Comparison of ENCODE assay signal across 9 cellular contexts in the genomic region with DNA sequence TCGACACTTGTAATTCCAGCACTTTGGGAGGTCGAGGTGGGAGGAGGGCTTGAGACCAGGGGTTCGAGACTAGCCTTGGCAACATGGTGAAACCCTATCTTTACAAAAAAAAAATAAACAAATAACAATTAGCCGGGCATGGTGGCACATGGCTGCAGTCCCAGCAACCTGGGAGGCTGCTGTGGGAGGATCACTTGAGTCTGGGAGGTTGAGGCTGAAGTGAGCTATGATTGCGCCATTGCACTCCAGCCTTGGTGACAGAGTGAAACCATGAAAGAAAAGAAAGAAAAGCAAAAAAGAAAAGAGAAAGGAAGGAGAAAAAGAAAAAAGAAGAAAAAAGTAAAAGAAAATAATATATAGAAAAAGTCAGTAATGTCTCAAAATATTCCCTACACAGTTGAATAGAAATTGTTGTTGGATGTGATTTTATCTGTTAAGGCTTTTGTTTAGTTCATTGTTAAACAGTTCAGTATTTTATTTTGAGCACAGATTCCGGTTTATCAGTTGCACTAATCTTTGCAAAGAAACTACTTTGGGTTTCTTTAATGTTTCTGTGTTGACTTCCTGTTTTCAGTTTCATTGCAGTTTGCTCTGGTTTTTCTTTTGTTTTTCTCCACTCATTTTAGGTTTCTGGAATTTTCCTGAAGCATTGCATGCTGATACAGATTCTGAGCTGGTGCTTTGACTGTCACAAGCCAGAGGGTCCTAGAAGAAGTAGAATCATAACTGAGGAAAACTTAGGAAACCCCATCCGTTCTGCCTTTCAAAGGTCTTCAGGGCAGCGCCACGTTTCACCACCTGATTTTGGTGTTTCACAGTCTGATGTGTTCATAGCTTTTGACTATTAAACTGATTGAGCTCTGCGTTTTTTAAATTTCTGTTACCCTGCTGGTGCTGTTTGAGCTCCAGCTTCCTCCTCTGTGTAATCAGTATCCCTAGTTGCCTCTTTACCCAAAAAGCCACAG.
DNase-seq lines count a peak whose midpoint lies in the region; ATAC-seq and TF ChIP-seq lines count a peak whose summit lies in the region.
"Had no signal": no experiment of that assay in that cellular context is flagged by ENCODE, and none has a peak within 500 bp of the region (broad histone marks: within the 10 kb centered on the region; RNA-seq: fewer than 3 reads in every experiment).

No MANE protein-coding gene starts in this region.

- H3K4me3 ChIP-seq in upper lobe of right lung = no peak overlapping the region

- no peak overlapping the region for H3K27ac ChIP-seq in upper lobe of right lung

- POLR2A ChIA-PET in activated CD4-positive, alpha-beta memory T cell treated with anti-CD3 and anti-CD28 coated beads, Interleukin-2, amount 10 ng/mL, durations not matched to agents 7 days and 5 days (lab: Charles Lee) = interaction anchor here (0.7 to 2.8 kb wide), 6 partner anchors 8 to 111 kb away, joined by 3 to 15 read pairs (median 3); no protein-coding TSS in a partner anchor

- H3K36me3 Mint-ChIP-seq in activated CD4-positive, alpha-beta T cell treated with anti-CD3 and anti-CD28 coated beads, Interleukin-2, amount 10 ng/mL, durations not matched to agents 24 days and 14 days (ENCODE audit: low read depth) = peaks cover 36% of the 10 kb centered on the region
- peaks cover 42% of the 10 kb centered on the region for H3K36me3 Mint-ChIP-seq in activated CD4-positive, alpha-beta memory T cell treated with anti-CD3 and anti-CD28 coated beads, Interleukin-2, amount 10 ng/mL, durations not matched to agents 7 days and 5 days (ENCODE audit: low read depth)
- H3K36me3 Mint-ChIP-seq in stimulated activated memory B cell treated with anti-CD40 and anti-IgM and Interleukin-4, amounts not matched to agents 10 μg/mL and 1 μg/mL and 100 μg/mL, for 72 hours = no peaks in the 10 kb centered on the region

- ATAC-seq in HG02938 (IDR thresholded peaks at IDR 0.05; ENCODE audit: unreplicated experiment) = peak; percentile 84
- ATAC-seq in stimulated activated memory B cell treated with anti-CD40 and anti-IgM and Interleukin-4, amounts not matched to agents 10 μg/mL and 1 μg/mL and 100 μg/mL, for 72 hours = no peak
- ATAC-seq in upper lobe of right lung = no peak

- CTCF ChIA-PET in activated CD4-positive, alpha-beta memory T cell treated with anti-CD3 and anti-CD28 coated beads, Interleukin-2, amount 10 ng/mL, durations not matched to agents 7 days and 5 days (lab: Charles Lee) = interaction anchor here (1.0 kb wide), 1 partner anchor 20 kb away, joined by 3 read pairs; no protein-coding TSS in a partner anchor

- TF ChIP-seq CTCF in upper lobe of right lung (IDR thresholded peaks at IDR 0.05) = no peak

- no peaks in the 10 kb centered on the region for H3K36me3 ChIP-seq in upper lobe of right lung

- H3K9me3 ChIP-seq in upper lobe of right lung = no peaks in the 10 kb centered on the region

- intact Hi-C loops in activated CD4-positive, alpha-beta T cell treated with anti-CD3 and anti-CD28 coated beads, Interleukin-2, amount 10 ng/mL, durations not matched to agents 24 days and 14 days (cut with micrococcal nuclease) = loop anchor here (1.0 kb wide), 2 partner anchors 17 to 36 kb away; no protein-coding TSS in a partner anchor
- intact Hi-C loops in upper lobe of right lung (cut with DNase I) = no loop called here

- peak overlapping the region; percentile 90 for H3K27ac Mint-ChIP-seq in activated CD4-positive, alpha-beta T cell treated with anti-CD3 and anti-CD28 coated beads, Interleukin-2, amount 10 ng/mL, durations not matched to agents 24 days and 14 days
- H3K27ac Mint-ChIP-seq in activated CD4-positive, alpha-beta memory T cell treated with anti-CD3 and anti-CD28 coated beads, Interleukin-2, amount 10 ng/mL, durations not matched to agents 7 days and 5 days = peak overlapping the region; percentile 94
- peak overlapping the region; percentile 89 for H3K27ac Mint-ChIP-seq in stimulated activated memory B cell treated with anti-CD40 and anti-IgM and Interleukin-4, amounts not matched to agents 10 μg/mL and 1 μg/mL and 100 μg/mL, for 72 hours

- no peaks in the 10 kb centered on the region for H3K27me3 Mint-ChIP-seq in activated CD4-positive, alpha-beta T cell treated with anti-CD3 and anti-CD28 coated beads, Interleukin-2, amount 10 ng/mL, durations not matched to agents 24 days and 14 days
- H3K27me3 Mint-ChIP-seq in activated CD4-positive, alpha-beta memory T cell treated with anti-CD3 and anti-CD28 coated beads, Interleukin-2, amount 10 ng/mL, durations not matched to agents 7 days and 5 days = no peaks in the 10 kb centered on the region
- no peaks in the 10 kb centered on the region for H3K27me3 Mint-ChIP-seq in stimulated activated memory B cell treated with anti-CD40 and anti-IgM and Interleukin-4, amounts not matched to agents 10 μg/mL and 1 μg/mL and 100 μg/mL, for 72 hours

- peaks cover 4% of the 10 kb centered on the region for H3K4me1 ChIP-seq in upper lobe of right lung

- DNase-seq in activated CD4-positive, alpha-beta T cell treated with anti-CD3 and anti-CD28 coated beads, Interleukin-2, amount 10 ng/mL, durations not matched to agents 24 days and 14 days = peak; percentile 71
- no peak for DNase-seq in activated CD4-positive, alpha-beta T cell treated with anti-CD3 and anti-CD28 coated beads for 1 hour
- peak; percentile 24 for DNase-seq in activated CD4-positive, alpha-beta memory T cell treated with anti-CD3 and anti-CD28 coated beads, Interleukin-2, amount 10 ng/mL, durations not matched to agents 7 days and 5 days
- DNase-seq in NCI-H2196 (lab: John Stamatoyannopoulos, UW; ENCODE audit: unreplicated experiment) (no peak), upper lobe of right lung (no peak), kidney tubule cell (ENCODE audit: low spot score) (no peak)
- DNase-seq: NCI-H526 treated with DMSO at 0.1 percent for 48 hours had no signal

- peak overlapping the region; percentile 72 for H3K4me3 Mint-ChIP-seq in activated CD4-positive, alpha-beta T cell treated with anti-CD3 and anti-CD28 coated beads, Interleukin-2, amount 10 ng/mL, durations not matched to agents 24 days and 14 days
- peak overlapping the region; percentile 74 for H3K4me3 Mint-ChIP-seq in activated CD4-positive, alpha-beta memory T cell treated with anti-CD3 and anti-CD28 coated beads, Interleukin-2, amount 10 ng/mL, durations not matched to agents 7 days and 5 days
- H3K4me3 Mint-ChIP-seq in stimulated activated memory B cell treated with anti-CD40 and anti-IgM and Interleukin-4, amounts not matched to agents 10 μg/mL and 1 μg/mL and 100 μg/mL, for 72 hours = peak overlapping the region; percentile 82

- H3K4me1 Mint-ChIP-seq in activated CD4-positive, alpha-beta T cell treated with anti-CD3 and anti-CD28 coated beads, Interleukin-2, amount 10 ng/mL, durations not matched to agents 24 days and 14 days = peaks cover 41% of the 10 kb centered on the region
- H3K4me1 Mint-ChIP-seq in activated CD4-positive, alpha-beta memory T cell treated with anti-CD3 and anti-CD28 coated beads, Interleukin-2, amount 10 ng/mL, durations not matched to agents 7 days and 5 days = peaks cover 64% of the 10 kb centered on the region
- H3K4me1 Mint-ChIP-seq in stimulated activated memory B cell treated with anti-CD40 and anti-IgM and Interleukin-4, amounts not matched to agents 10 μg/mL and 1 μg/mL and 100 μg/mL, for 72 hours = peaks cover 27% of the 10 kb centered on the region

- H3K9me3 Mint-ChIP-seq in activated CD4-positive, alpha-beta T cell treated with anti-CD3 and anti-CD28 coated beads, Interleukin-2, amount 10 ng/mL, durations not matched to agents 24 days and 14 days = no peaks in the 10 kb centered on the region
- no peaks in the 10 kb centered on the region for H3K9me3 Mint-ChIP-seq in activated CD4-positive, alpha-beta memory T cell treated with anti-CD3 and anti-CD28 coated beads, Interleukin-2, amount 10 ng/mL, durations not matched to agents 7 days and 5 days
- H3K9me3 Mint-ChIP-seq in stimulated activated memory B cell treated with anti-CD40 and anti-IgM and Interleukin-4, amounts not matched to agents 10 μg/mL and 1 μg/mL and 100 μg/mL, for 72 hours = no peaks in the 10 kb centered on the region

- no peaks in the 10 kb centered on the region for H3K27me3 ChIP-seq in upper lobe of right lung

Comparison
In these comparisons a context has a peak if more than half of its experiments do, and no peak if none do; other contexts are left out.
1. DNase-seq: peak in activated CD4-positive, alpha-beta T cell treated with anti-CD3 and anti-CD28 coated beads, Interleukin-2, amount 10 ng/mL, durations not matched to agents 24 days and 14 days (single experiment) and activated CD4-positive, alpha-beta memory T cell treated with anti-CD3 and anti-CD28 coated beads, Interleukin-2, amount 10 ng/mL, durations not matched to agents 7 days and 5 days (single experiment); none in activated CD4-positive, alpha-beta T cell treated with anti-CD3 and anti-CD28 coated beads for 1 hour (single experiment), NCI-H2196 (single experiment), upper lobe of right lung (single experiment) and kidney tubule cell (single experiment).
2. Peak in every context shown above with its lines, with median percentiles within 50 percentile points of each other: H3K27ac Mint-ChIP-seq and H3K4me3 Mint-ChIP-seq.